Comparison of ENCODE assay signal across 1 cellular context in the genomic region with DNA sequence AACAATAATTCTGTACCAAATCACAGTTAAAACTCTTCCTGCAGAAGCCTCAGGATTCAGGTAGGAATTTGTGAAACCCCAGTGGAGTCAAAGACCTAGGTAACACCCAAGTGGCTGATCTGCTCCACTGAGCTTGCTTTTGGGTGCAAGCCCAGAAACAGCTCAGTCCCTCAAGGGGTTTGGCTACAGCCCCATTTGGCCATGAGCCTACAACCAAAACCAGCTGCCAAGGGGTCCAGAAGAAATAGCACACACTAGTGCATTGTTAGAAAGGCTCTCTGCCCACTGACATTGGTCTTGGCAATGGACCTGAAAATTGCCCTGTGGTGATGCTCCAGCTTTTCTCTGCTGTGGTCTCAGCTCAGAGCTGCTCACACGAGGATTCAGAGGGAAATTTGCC.
TF ChIP-seq lines count a peak whose summit lies in the region.

No MANE protein-coding gene starts in this region.

TF ChIP-seq in H1, 55 proteins besides CTCF, POLR2A, EP300 and RAD21 (continued from another document):
- TF ChIP-seq, protein P1, sequence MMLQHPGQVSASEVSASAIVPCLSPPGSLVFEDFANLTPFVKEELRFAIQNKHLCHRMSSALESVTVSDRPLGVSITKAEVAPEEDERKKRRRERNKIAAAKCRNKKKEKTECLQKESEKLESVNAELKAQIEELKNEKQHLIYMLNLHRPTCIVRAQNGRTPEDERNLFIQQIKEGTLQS (IDR thresholded peaks at IDR 0.05; ENCODE audit: insufficient read depth, low read depth, low read length): no peak
- TF ChIP-seq NANOG (IDR thresholded peaks at IDR 0.05; ENCODE audit: insufficient read depth, low read depth, low read length, poor library complexity, severe bottlenecking) (no peak), POLR2AphosphoS5 (IDR thresholded peaks at IDR 0.05; ENCODE audit: low read depth, low read length) (no peak), HDAC2 (IDR thresholded peaks at IDR 0.05; ENCODE audit: borderline replicate concordance in 1 of 2, low read depth in 2 of 2, low read length in 2 of 2) (no peak), SP2 (IDR thresholded peaks at IDR 0.05; ENCODE audit: low read length) (no peak), RNF2 (IDR thresholded peaks at IDR 0.05; ENCODE audit: borderline replicate concordance, low read depth, low read length, missing control alignments, poor library complexity, severe bottlenecking) (no peak)
TF ChIP-seq in H1: peak in this region for 0.
